Comparison of ENCODE assay signal across 1 cellular context in the genomic region with DNA sequence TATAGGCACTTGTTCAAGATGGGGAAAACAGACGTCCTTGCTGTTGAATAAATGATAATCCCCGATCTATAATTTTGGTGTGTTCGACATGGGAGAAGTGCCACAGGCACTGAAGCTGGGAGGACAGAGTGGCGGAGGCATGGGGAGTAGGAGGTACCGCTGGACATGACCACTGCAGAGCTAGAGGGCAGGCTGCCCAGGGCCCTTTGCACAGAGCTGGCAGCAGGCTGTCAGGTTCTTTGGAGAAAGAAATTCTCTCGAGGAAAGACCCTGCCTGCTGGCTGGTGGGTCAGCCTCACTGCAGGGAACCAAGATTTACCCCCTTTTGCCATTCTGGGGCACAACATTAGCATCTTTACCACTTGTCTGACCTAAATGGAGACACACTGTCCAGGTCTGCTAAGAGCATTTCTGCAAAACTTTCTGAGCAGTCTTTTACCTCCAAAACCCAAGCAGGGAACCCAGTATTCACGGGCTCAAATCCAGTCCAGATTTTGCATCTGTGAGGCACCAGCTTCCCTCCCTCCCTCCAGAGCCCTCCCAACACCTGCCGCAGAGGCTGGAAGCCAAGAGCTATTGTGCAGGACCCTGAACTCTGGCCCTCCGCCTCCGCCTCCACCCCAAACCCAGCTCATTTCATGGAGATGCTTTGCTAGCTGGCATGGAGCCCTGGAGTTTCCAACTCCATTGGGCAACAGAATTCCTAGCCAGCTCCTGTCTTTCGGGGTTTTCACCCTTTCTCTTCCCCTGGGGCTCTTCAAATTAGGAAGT.
TF ChIP-seq lines count a peak whose summit lies in the region.

No MANE protein-coding gene starts in this region.

TF ChIP-seq in HepG2, 621 proteins besides CTCF, POLR2A, EP300 and RAD21 (continued from another document and continues in another):
- TF ChIP-seq ZNF318 (CRISPR knock-in tag; IDR thresholded peaks at IDR 0.05) (no peak), MLXIP (CRISPR knock-in tag; IDR thresholded peaks at IDR 0.05; ENCODE audit: borderline replicate concordance) (no peak), ZNF383 (CRISPR knock-in tag; IDR thresholded peaks at IDR 0.05; ENCODE audit: borderline replicate concordance) (no peak), ZFP90 (CRISPR knock-in tag; IDR thresholded peaks at IDR 0.05; ENCODE audit: borderline replicate concordance) (peak; percentile 28; the same call in 1 of the 2 replicates), ZNF747 (CRISPR knock-in tag; IDR thresholded peaks at IDR 0.05; ENCODE audit: borderline replicate concordance) (no peak), ZSCAN22 (CRISPR knock-in tag; IDR thresholded peaks at IDR 0.05) (no peak), USF2 (IDR thresholded peaks at IDR 0.05; ENCODE audit: low read depth, low read length) (no peak), USF2 (CRISPR knock-in tag; IDR thresholded peaks at IDR 0.05; ENCODE audit: borderline replicate concordance) (no peak), NCOR1 (IDR thresholded peaks at IDR 0.05; ENCODE audit: borderline replicate concordance, low read length) (no peak), YEATS2 (CRISPR knock-in tag; IDR thresholded peaks at IDR 0.05; ENCODE audit: borderline replicate concordance) (no peak), RBM39 (IDR thresholded peaks at IDR 0.05; ENCODE audit: low read depth, low read length, poor library complexity, severe bottlenecking) (no peak), SIN3A (IDR thresholded peaks at IDR 0.05; ENCODE audit: borderline replicate concordance, low read depth, low read length) (no peak), ZNF430 (CRISPR knock-in tag; IDR thresholded peaks at IDR 0.05) (0 out of 2 replicates have a peak, but pooled peaks have one; percentile 47), ATF5 (CRISPR knock-in tag; IDR thresholded peaks at IDR 0.05; ENCODE audit: low read depth) (no peak), ZNF841 (CRISPR knock-in tag; IDR thresholded peaks at IDR 0.05; ENCODE audit: borderline replicate concordance) (no peak), SP5 (CRISPR knock-in tag; IDR thresholded peaks at IDR 0.05; ENCODE audit: borderline replicate concordance, low read depth) (peak; percentile 64; the same call in 1 of the 2 replicates), SRSF1 (optimal IDR thresholded peaks at IDR 0.05; ENCODE audit: low read depth, low read length) (no peak), ZSCAN25 (CRISPR knock-in tag; IDR thresholded peaks at IDR 0.05) (no peak)
- TF ChIP-seq, protein P1, sequence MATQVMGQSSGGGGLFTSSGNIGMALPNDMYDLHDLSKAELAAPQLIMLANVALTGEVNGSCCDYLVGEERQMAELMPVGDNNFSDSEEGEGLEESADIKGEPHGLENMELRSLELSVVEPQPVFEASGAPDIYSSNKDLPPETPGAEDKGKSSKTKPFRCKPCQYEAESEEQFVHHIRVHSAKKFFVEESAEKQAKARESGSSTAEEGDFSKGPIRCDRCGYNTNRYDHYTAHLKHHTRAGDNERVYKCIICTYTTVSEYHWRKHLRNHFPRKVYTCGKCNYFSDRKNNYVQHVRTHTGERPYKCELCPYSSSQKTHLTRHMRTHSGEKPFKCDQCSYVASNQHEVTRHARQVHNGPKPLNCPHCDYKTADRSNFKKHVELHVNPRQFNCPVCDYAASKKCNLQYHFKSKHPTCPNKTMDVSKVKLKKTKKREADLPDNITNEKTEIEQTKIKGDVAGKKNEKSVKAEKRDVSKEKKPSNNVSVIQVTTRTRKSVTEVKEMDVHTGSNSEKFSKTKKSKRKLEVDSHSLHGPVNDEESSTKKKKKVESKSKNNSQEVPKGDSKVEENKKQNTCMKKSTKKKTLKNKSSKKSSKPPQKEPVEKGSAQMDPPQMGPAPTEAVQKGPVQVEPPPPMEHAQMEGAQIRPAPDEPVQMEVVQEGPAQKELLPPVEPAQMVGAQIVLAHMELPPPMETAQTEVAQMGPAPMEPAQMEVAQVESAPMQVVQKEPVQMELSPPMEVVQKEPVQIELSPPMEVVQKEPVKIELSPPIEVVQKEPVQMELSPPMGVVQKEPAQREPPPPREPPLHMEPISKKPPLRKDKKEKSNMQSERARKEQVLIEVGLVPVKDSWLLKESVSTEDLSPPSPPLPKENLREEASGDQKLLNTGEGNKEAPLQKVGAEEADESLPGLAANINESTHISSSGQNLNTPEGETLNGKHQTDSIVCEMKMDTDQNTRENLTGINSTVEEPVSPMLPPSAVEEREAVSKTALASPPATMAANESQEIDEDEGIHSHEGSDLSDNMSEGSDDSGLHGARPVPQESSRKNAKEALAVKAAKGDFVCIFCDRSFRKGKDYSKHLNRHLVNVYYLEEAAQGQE (IDR thresholded peaks at IDR 0.05; ENCODE audit: borderline replicate concordance in 1 of 2, low read depth in 1 of 2, low read length in 2 of 2): no peak
- TF ChIP-seq, protein P2, sequence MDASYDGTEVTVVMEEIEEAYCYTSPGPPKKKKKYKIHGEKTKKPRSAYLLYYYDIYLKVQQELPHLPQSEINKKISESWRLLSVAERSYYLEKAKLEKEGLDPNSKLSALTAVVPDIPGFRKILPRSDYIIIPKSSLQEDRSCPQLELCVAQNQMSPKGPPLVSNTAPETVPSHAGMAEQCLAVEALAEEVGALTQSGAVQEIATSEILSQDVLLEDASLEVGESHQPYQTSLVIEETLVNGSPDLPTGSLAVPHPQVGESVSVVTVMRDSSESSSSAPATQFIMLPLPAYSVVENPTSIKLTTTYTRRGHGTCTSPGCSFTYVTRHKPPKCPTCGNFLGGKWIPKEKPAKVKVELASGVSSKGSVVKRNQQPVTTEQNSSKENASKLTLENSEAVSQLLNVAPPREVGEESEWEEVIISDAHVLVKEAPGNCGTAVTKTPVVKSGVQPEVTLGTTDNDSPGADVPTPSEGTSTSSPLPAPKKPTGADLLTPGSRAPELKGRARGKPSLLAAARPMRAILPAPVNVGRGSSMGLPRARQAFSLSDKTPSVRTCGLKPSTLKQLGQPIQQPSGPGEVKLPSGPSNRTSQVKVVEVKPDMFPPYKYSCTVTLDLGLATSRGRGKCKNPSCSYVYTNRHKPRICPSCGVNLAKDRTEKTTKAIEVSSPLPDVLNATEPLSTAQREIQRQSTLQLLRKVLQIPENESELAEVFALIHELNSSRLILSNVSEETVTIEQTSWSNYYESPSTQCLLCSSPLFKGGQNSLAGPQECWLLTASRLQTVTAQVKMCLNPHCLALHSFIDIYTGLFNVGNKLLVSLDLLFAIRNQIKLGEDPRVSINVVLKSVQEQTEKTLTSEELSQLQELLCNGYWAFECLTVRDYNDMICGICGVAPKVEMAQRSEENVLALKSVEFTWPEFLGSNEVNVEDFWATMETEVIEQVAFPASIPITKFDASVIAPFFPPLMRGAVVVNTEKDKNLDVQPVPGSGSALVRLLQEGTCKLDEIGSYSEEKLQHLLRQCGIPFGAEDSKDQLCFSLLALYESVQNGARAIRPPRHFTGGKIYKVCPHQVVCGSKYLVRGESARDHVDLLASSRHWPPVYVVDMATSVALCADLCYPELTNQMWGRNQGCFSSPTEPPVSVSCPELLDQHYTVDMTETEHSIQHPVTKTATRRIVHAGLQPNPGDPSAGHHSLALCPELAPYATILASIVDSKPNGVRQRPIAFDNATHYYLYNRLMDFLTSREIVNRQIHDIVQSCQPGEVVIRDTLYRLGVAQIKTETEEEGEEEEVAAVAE (CRISPR knock-in tag; IDR thresholded peaks at IDR 0.05; ENCODE audit: borderline replicate concordance): no peak
- TF ChIP-seq, protein P3, sequence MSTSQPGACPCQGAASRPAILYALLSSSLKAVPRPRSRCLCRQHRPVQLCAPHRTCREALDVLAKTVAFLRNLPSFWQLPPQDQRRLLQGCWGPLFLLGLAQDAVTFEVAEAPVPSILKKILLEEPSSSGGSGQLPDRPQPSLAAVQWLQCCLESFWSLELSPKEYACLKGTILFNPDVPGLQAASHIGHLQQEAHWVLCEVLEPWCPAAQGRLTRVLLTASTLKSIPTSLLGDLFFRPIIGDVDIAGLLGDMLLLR (CRISPR knock-in tag; IDR thresholded peaks at IDR 0.05): no peak
- TF ChIP-seq, protein P4, sequence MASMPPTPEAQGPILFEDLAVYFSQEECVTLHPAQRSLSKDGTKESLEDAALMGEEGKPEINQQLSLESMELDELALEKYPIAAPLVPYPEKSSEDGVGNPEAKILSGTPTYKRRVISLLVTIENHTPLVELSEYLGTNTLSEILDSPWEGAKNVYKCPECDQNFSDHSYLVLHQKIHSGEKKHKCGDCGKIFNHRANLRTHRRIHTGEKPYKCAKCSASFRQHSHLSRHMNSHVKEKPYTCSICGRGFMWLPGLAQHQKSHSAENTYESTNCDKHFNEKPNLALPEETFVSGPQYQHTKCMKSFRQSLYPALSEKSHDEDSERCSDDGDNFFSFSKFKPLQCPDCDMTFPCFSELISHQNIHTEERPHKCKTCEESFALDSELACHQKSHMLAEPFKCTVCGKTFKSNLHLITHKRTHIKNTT (CRISPR knock-in tag; IDR thresholded peaks at IDR 0.05): no peak
